Comparison of ENCODE assay signal across 25 cellular contexts in genomic region chr17:27858621-27859305, GRCh38. TPM values are rescaled to one million over a fixed set of nuclear protein-coding genes. Genes with fewer than 3 reads are reported as not detected.
DNase-seq lines count a peak whose midpoint lies in the region; ATAC-seq, FAIRE-seq and TF ChIP-seq lines count a peak whose summit lies in the region.
"Had no signal": no experiment of that assay in that cellular context is flagged by ENCODE, and none has a peak within 500 bp of the region (broad histone marks: within the 10 kb centered on the region; RNA-seq: fewer than 3 reads in every experiment).

No MANE protein-coding gene starts in this region.

- no peak overlapping the region for H3K9ac ChIP-seq in K562 (ENCODE audit: insufficient read depth in 1 of 2, low read depth in 2 of 2, low read length in 2 of 2)
- H3K9ac ChIP-seq: BLaER1 treated with 17β-estradiol and CSF1 and Interleukin-3, amounts not matched to agents 10 nM and 100 nM; GM23248 had no signal

- POLR2A ChIA-PET in K562 (lab: Yijun Ruan, JAX) = interaction anchor here (0.6 to 1.2 kb wide), 4 partner anchors 12 to 257 kb away, joined by 3 read pairs; no protein-coding TSS in a partner anchor

- H3K4me1 ChIP-seq in K562 (replicated peaks in 1 of 2; ENCODE audit: control insufficient read depth in 2 of 2, insufficient read depth in 2 of 2, low read length in 2 of 2) = no peaks in the 10 kb centered on the region; a peak in 2 of 5 replicates
- H3K4me1 ChIP-seq: A549; BE2C; BLaER1 treated with 17β-estradiol and CSF1 and Interleukin-3, amounts not matched to agents 10 nM and 100 nM had no signal

- ATAC-seq in K562 (no peak), HG02571 (IDR thresholded peaks at IDR 0.05; ENCODE audit: unreplicated experiment) (no peak)
- ATAC-seq: A549, GM12878, HCT116 had no signal

- no peak overlapping the region for H3K27ac ChIP-seq in K562 (ENCODE audit: extremely low read depth, low read depth, low read length)
- H3K27ac ChIP-seq: A549; BLaER1 treated with 17β-estradiol and CSF1 and Interleukin-3, amounts not matched to agents 10 nM and 100 nM; GM23248 had no signal

- peaks cover 21 to 38% of the 10 kb centered on the region in 2 experiments; a peak in 4 of 5 replicates for H3K27me3 ChIP-seq in K562 (ENCODE audit: control insufficient read depth in 2 of 2, insufficient read depth in 2 of 2, low read length in 2 of 2)
- H3K27me3 ChIP-seq: BE2C; BLaER1 treated with 17β-estradiol and CSF1 and Interleukin-3, amounts not matched to agents 10 nM and 100 nM had no signal

- no peak for FAIRE-seq in K562 (lab: Jason Lieb, UNC)
- FAIRE-seq: A549, D721Med, GM19239 had no signal

- H3K9me1 ChIP-seq in K562 (ENCODE audit: control insufficient read depth, insufficient read depth, low read length) = no peaks in the 10 kb centered on the region

- CTCF ChIA-PET in K562 (lab: Yijun Ruan, JAX; ENCODE audit: low intra/inter-chr PET ratio) = no interaction called here

- intact Hi-C loops in K562 (cut with micrococcal nuclease) = no loop called here

- TF ChIP-seq RAD21 in K562 (CRISPR knock-in tag; conservative IDR thresholded peaks at IDR 0.05 in 1 of 2, IDR thresholded peaks at IDR 0.05 in 1 of 2) = no peak

- no peaks in the 10 kb centered on the region for H3K36me3 ChIP-seq in K562 (ENCODE audit: control insufficient read depth, insufficient read depth, low read length)
- H3K36me3 ChIP-seq: BE2C; BLaER1 treated with 17β-estradiol and CSF1 and Interleukin-3, amounts not matched to agents 10 nM and 100 nM had no signal

- H4K20me1 ChIP-seq in K562 (replicated peaks; ENCODE audit: control insufficient read depth, insufficient read depth, low read length) = no peaks in the 10 kb centered on the region
- H4K20me1 ChIP-seq: BLaER1 treated with 17β-estradiol and CSF1 and Interleukin-3, amounts not matched to agents 10 nM and 100 nM had no signal

- DNase-seq in K562 (ENCODE audit: extremely low read depth in 1 of 4, low spot score in 3 of 4) = no peak
- DNase-seq in myocyte (ENCODE audit: low read depth) = peak; percentile 74
- peak; percentile 13 for DNase-seq in ureter (ENCODE audit: low spot score)
- no peak for DNase-seq in central memory CD4-positive, alpha-beta T cell
- DNase-seq in dermis blood vessel endothelial cell = no peak
- DNase-seq: 8988T; ACHN; AML-193; BE2C; CD4-positive, alpha-beta T cell; CD8-positive, alpha-beta memory T cell; DMS 273 treated with DMSO at 0.1 percent for 48 hours; DMS79; EL; GDM1; GM23248; H9 had no signal

- H3K79me2 ChIP-seq in K562 (ENCODE audit: control insufficient read depth, insufficient read depth, low read length) = no peaks in the 10 kb centered on the region

- TF ChIP-seq POLR2A in K562 (conservative IDR thresholded peaks at IDR 0.05) = no peak

- in situ Hi-C loops in K562 (cut with MboI) = no loop called here

- no peak overlapping the region for H3K4me3 ChIP-seq in K562
- H3K4me3 ChIP-seq: A549; BLaER1 treated with 17β-estradiol and CSF1 and Interleukin-3, amounts not matched to agents 10 nM and 100 nM; GM12878; GM23248 had no signal

- BruUV-seq in K562 (replicated peaks; lab: Mats Ljungman, UMichigan) = no TSS peak

- WGBS in K562 (ENCODE audit: insufficient coverage, low coverage, missing lambda C conversion rate) = 5% methylated on average over 6 of the region's 6 CpGs

- no peak for TF ChIP-seq EP300 in K562 (IDR thresholded peaks at IDR 0.05; ENCODE audit: low read length)

- H2AFZ ChIP-seq in K562 (ENCODE audit: low read depth, low read length) = no peak overlapping the region
- H2AFZ ChIP-seq: GM23248 had no signal

- no peaks in the 10 kb centered on the region; the same call in 1 of the 2 replicates for H3K9me3 ChIP-seq in K562 (replicated peaks; ENCODE audit: control insufficient read depth, insufficient read depth, low read depth, low read length)
- H3K9me3 ChIP-seq: A549, BE2C had no signal

- no peak for TF ChIP-seq CTCF in K562 (IDR thresholded peaks at IDR 0.05 in 2 of 3, conservative IDR thresholded peaks at IDR 0.05 in 1 of 3; ENCODE audit: insufficient read depth in 2 of 3, low read depth in 1 of 3, low read length in 3 of 3)

- no peak overlapping the region for H3K4me2 ChIP-seq in K562 (ENCODE audit: insufficient read depth, low read length)
- H3K4me2 ChIP-seq: A549; BLaER1 treated with 17β-estradiol and CSF1 and Interleukin-3, amounts not matched to agents 10 nM and 100 nM had no signal

TF ChIP-seq in K562, 482 proteins besides CTCF, POLR2A, EP300 and RAD21:
- 0 out of 2 replicates have a peak, but pooled peaks have one; percentile 35 for TF ChIP-seq TFE3 (CRISPR knock-in tag; IDR thresholded peaks at IDR 0.05)
- no peak for TF ChIP-seq PBX2 (CRISPR knock-in tag; IDR thresholded peaks at IDR 0.05; ENCODE audit: low read depth)
- TF ChIP-seq PBX2 (tag; conservative IDR thresholded peaks at IDR 0.05; ENCODE audit: low read depth) = no peak
TF ChIP-seq in K562: peak in this region for 1.

RNA-seq across cellular contexts. Expression of gene LYRM9, which starts 34.4 kb away (rescaled TPM):
- 5.1 and 6.8 TPM in 2 replicates for total RNA-seq in K562 (2011; cell fraction: chromatin; rRNA removed; ENCODE audit: low replicate concordance)
- total RNA-seq in K562 (2011; cell fraction: nucleolus; rRNA removed) = 2.4 and 2.8 TPM in 2 replicates
- total RNA-seq in K562 (2011; cell fraction: nucleoplasm; rRNA removed) = 5.9 and 11.5 TPM in 2 replicates
- 1.6 and 3.2 TPM in 2 replicates for total RNA-seq in K562 (2014; rRNA removed)
- 0.89 and 0.98 TPM in 2 replicates for total RNA-seq in K562 (2014; rRNA removed; fragmentation: Illumina TruSeq; extraction: Trizol)
- 1.2 and 1.4 TPM in 2 replicates for total RNA-seq in K562 (2015; rRNA removed; fragmentation: Illumina TruSeq; extraction: Trizol)
- 1.1 and 1.8 TPM in 2 replicates for total RNA-seq in K562 (2021)
- 4.1 and 4.7 TPM in 2 replicates for polyA plus RNA-seq in K562 (2011; rRNA removed)
- 4.5 and 4.7 TPM in 2 replicates for polyA plus RNA-seq in K562 (2011; cell fraction: cytosol; rRNA removed)
- 7.3 and 7.6 TPM in 2 replicates for polyA plus RNA-seq in K562 (2011; cell fraction: nucleus; rRNA removed)
- 3.0 and 7.0 TPM in 2 replicates for polyA plus RNA-seq in K562 (2012)
- 1.3 and 1.9 TPM in 2 replicates for polyA plus RNA-seq in K562 (2014; fragmentation: Illumina TruSeq; extraction: Trizol)
- 1 to 10 TPM; 1.0 to 1.8 TPM for polyA plus RNA-seq in K562 (2014; fragmentation: Nextera tagmentation; extraction: Ambion mirVana)
- 2.7 and 3.3 TPM in 2 replicates for polyA plus RNA-seq in K562 (2014; rRNA removed)
- 1.2 and 1.4 TPM in 2 replicates for polyA minus RNA-seq in K562 (2011; rRNA and poly(A)+ RNA removed)
- polyA minus RNA-seq in K562 (2011; cell fraction: cytosol; rRNA and poly(A)+ RNA removed) = 0.57 TPM in 1 of 2 replicates, not detected in the other
- polyA minus RNA-seq in K562 (2011; cell fraction: nucleus; rRNA and poly(A)+ RNA removed) = 1.1 and 1.8 TPM in 2 replicates
- total RNA-seq in myocyte = 20.1 and 20.2 TPM in 2 replicates
- polyA plus RNA-seq in myocyte (2012) = 16.9 TPM
- total RNA-seq in ureter = 18.6 TPM
- 5.2 and 9.4 TPM in 2 replicates for total RNA-seq in dermis blood vessel endothelial cell

RNA-seq across cellular contexts. Expression of gene NOS2, which starts 58.4 kb away (rescaled TPM):
- not detected in 2 replicates for total RNA-seq in K562 (2011; cell fraction: chromatin; rRNA removed; ENCODE audit: low replicate concordance)
- total RNA-seq in K562 (2011; cell fraction: nucleolus; rRNA removed) = not detected in 2 replicates
- not detected in 2 replicates for total RNA-seq in K562 (2011; cell fraction: nucleoplasm; rRNA removed)
- not detected in 2 replicates for total RNA-seq in K562 (2014; rRNA removed)
- total RNA-seq in K562 (2014; rRNA removed; fragmentation: Illumina TruSeq; extraction: Trizol) = not detected in 2 replicates
- not detected in 2 replicates for total RNA-seq in K562 (2015; rRNA removed; fragmentation: Illumina TruSeq; extraction: Trizol)
- not detected in 2 replicates for total RNA-seq in K562 (2021)
- not detected in 2 replicates for polyA plus RNA-seq in K562 (2011; rRNA removed)
- 0.01 TPM in 1 of 2 replicates, not detected in the other for polyA plus RNA-seq in K562 (2011; cell fraction: cytosol; rRNA removed)
- polyA plus RNA-seq in K562 (2011; cell fraction: nucleus; rRNA removed) = not detected in 2 replicates
- polyA plus RNA-seq in K562 (2012) = not detected in 2 replicates
- polyA plus RNA-seq in K562 (2014; fragmentation: Illumina TruSeq; extraction: Trizol) = not detected in 2 replicates
- not detected for polyA plus RNA-seq in K562 (2014; fragmentation: Nextera tagmentation; extraction: Ambion mirVana)
- polyA plus RNA-seq in K562 (2014; rRNA removed) = not detected in 2 replicates
- not detected in 2 replicates for polyA minus RNA-seq in K562 (2011; rRNA and poly(A)+ RNA removed)
- not detected in 2 replicates for polyA minus RNA-seq in K562 (2011; cell fraction: cytosol; rRNA and poly(A)+ RNA removed)
- polyA minus RNA-seq in K562 (2011; cell fraction: nucleus; rRNA and poly(A)+ RNA removed) = not detected in 2 replicates
- 0.03 TPM in 1 of 2 replicates, not detected in the other for total RNA-seq in myocyte
- polyA plus RNA-seq in myocyte (2012) = not detected
- total RNA-seq in ureter = 0.23 TPM
- total RNA-seq in dermis blood vessel endothelial cell = 0.34 and 0.60 TPM in 2 replicates
- total RNA-seq: GM23248 had no signal
- polyA plus RNA-seq: CD14-positive monocyte; CD8-positive, alpha-beta memory T cell; GM23248 had no signal

Comparison
In these comparisons a context has a peak if more than half of its experiments do, and no peak if none do; other contexts are left out.
1. DNase-seq: peak in myocyte (single experiment) and ureter (single experiment); none in K562 (0 of 4), central memory CD4-positive, alpha-beta T cell (single experiment) and dermis blood vessel endothelial cell (single experiment).